In genomic region chr9:133122605-133122934, GRCh38 we compare ENCODE assay signal across 1 cellular context.
TF ChIP-seq lines count a peak whose summit lies in the region.

No MANE protein-coding gene starts in this region.

TF ChIP-seq in SK-N-SH treated with all-trans-retinoic acid at 6 μM for 48 hours, 23 proteins besides CTCF, POLR2A, EP300 and RAD21 (continued from another document):
- TF ChIP-seq TSHZ2 (CRISPR knock-in tag; IDR thresholded peaks at IDR 0.05) (no peak), CSRNP3 (CRISPR knock-in tag; IDR thresholded peaks at IDR 0.05) (no peak), GLIS3 (CRISPR knock-in tag; IDR thresholded peaks at IDR 0.05) (no peak), SNAI2 (CRISPR knock-in tag; IDR thresholded peaks at IDR 0.05) (no peak), ZC3H10 (CRISPR knock-in tag; IDR thresholded peaks at IDR 0.05) (no peak), OSR1 (CRISPR knock-in tag; IDR thresholded peaks at IDR 0.05) (no peak), ESRRG (CRISPR knock-in tag; IDR thresholded peaks at IDR 0.05) (no peak), ZFP3 (CRISPR knock-in tag; IDR thresholded peaks at IDR 0.05) (no peak), CSDC2 (CRISPR knock-in tag; IDR thresholded peaks at IDR 0.05) (no peak), ZNF70 (CRISPR knock-in tag; IDR thresholded peaks at IDR 0.05) (no peak), CREB5 (CRISPR knock-in tag; IDR thresholded peaks at IDR 0.05; ENCODE audit: low read depth) (no peak), ZNF565 (CRISPR knock-in tag; conservative IDR thresholded peaks at IDR 0.05; ENCODE audit: low read depth) (no peak), ARNTL (CRISPR knock-in tag; IDR thresholded peaks at IDR 0.05; ENCODE audit: borderline replicate concordance, low read depth) (no peak), ZNF8 (CRISPR knock-in tag; IDR thresholded peaks at IDR 0.05) (no peak), BACH2 (CRISPR knock-in tag; IDR thresholded peaks at IDR 0.05; ENCODE audit: borderline replicate concordance) (no peak), RARB (CRISPR knock-in tag; IDR thresholded peaks at IDR 0.05) (no peak), ISL1 (CRISPR knock-in tag; IDR thresholded peaks at IDR 0.05) (no peak)
